Comparison of ENCODE assay signal across 8 cellular contexts in the genomic region with DNA sequence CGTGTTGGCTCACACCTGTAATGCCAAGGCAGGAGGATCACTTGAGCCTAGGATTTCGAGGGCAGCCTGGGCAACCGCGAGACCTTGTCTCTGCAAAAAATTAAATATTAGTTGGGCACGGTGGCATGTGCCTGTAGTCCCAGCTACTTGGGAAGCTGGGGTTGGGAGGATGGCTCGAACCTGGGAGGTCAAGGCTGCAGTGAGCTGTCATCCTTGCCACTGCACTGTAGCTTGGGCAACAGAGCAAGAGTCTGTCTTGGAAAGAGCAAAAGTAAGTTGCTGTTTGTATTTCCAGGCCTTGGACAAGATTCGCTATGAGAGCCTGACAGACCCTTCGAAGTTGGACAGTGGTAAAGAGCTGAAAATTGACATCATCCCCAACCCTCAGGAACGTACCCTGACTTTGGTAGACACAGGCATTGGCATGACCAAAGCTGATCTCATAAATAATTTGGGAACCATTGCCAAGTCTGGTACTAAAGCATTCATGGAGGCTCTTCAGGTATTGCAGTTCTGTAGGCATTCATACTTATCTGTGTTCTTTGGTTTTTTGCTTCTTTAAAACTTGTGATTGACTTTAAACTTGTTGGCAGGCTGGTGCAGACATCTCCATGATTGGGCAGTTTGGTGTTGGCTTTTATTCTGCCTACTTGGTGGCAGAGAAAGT. TPM values are rescaled to one million over a fixed set of nuclear protein-coding genes. Genes with fewer than 3 reads are reported as not detected.
DNase-seq lines count a peak whose midpoint lies in the region; ATAC-seq, FAIRE-seq and TF ChIP-seq lines count a peak whose summit lies in the region.

No MANE protein-coding gene starts in this region.

- intact Hi-C loops in natural killer cell (cut with micrococcal nuclease), result loop anchor here (5.0 kb wide), 1 partner anchor 1077 kb away; a partner anchor contains a TSS

- no peak overlapping the region for H2AFZ ChIP-seq in Karpas-422 (ENCODE audit: low read length)

- H4K20me1 ChIP-seq in BLaER1 (peaks cover 73% of the 10 kb centered on the region), Karpas-422 (ENCODE audit: insufficient read depth, low read depth, low read length) (peaks cover 54% of the 10 kb centered on the region)

- no peaks in the 10 kb centered on the region for H3K9me2 ChIP-seq in Karpas-422 (replicated peaks; ENCODE audit: insufficient read depth, low read length)

- H3K4me3 ChIP-seq in BLaER1 (peak overlapping the region; percentile 95), Karpas-422 (ENCODE audit: low read length) (peak overlapping the region; percentile 95; the same call in 1 of the 2 replicates), choroid plexus epithelial cell (ENCODE audit: low read depth, low read length) (peak overlapping the region; percentile 76)

- H3K9me3 ChIP-seq in BLaER1 (no peaks in the 10 kb centered on the region), Karpas-422 (ENCODE audit: low read length) (no peaks in the 10 kb centered on the region)

- peak overlapping the region; percentile 99; the same call in 1 of the 2 replicates for H3K9ac ChIP-seq in BLaER1
- peak overlapping the region; percentile 97 for H3K9ac ChIP-seq in Karpas-422 (ENCODE audit: low read length)

- H3K9me3 Mint-ChIP-seq in natural killer cell, result no peaks in the 10 kb centered on the region

- H3K36me3 Mint-ChIP-seq in natural killer cell, result peaks cover 18% of the 10 kb centered on the region

- H3K27ac ChIP-seq in BLaER1 (no peak overlapping the region), Karpas-422 (ENCODE audit: low read length) (no peak overlapping the region)

- no peaks in the 10 kb centered on the region for H3K27me3 ChIP-seq in BLaER1
- no peaks in the 10 kb centered on the region for H3K27me3 ChIP-seq in Karpas-422 (ENCODE audit: low read length)

- TF ChIP-seq CTCF in choroid plexus epithelial cell (conservative IDR thresholded peaks at IDR 0.05; ENCODE audit: low read depth, low read length) (no peak), natural killer cell (IDR thresholded peaks at IDR 0.05) (no peak), D721Med (IDR thresholded peaks at IDR 0.05; ENCODE audit: insufficient read depth, missing control alignments) (no peak)

- ATAC-seq in natural killer cell (no peak), HG03196 (IDR thresholded peaks at IDR 0.05; ENCODE audit: unreplicated experiment) (no peak)

- DNase-seq in Karpas-422, result no peak
- DNase-seq in choroid plexus epithelial cell (ENCODE audit: low read depth), result no peak
- no peak for DNase-seq in natural killer cell
- DNase-seq in D721Med (ENCODE audit: insufficient read length, low spot score), result no peak
- no peak for DNase-seq in occipital lobe (lab: John Stamatoyannopoulos, UW)
- no peak for DNase-seq in NCI-H1048 (lab: John Stamatoyannopoulos, UW)

- H3K36me3 ChIP-seq in BLaER1, result peaks cover 63% of the 10 kb centered on the region
- peaks cover 65% of the 10 kb centered on the region for H3K36me3 ChIP-seq in Karpas-422 (ENCODE audit: insufficient read depth, low read length)

- peaks cover 42% of the 10 kb centered on the region for H3K79me2 ChIP-seq in Karpas-422 (ENCODE audit: low read length)

- H3K4me1 ChIP-seq in BLaER1 (peaks cover 55% of the 10 kb centered on the region), Karpas-422 (ENCODE audit: low read length) (peaks cover 50% of the 10 kb centered on the region)

- H3K4me3 Mint-ChIP-seq in natural killer cell, result peak overlapping the region; percentile 100

- H3K27ac Mint-ChIP-seq in natural killer cell, result peak overlapping the region; percentile 99

- H3K4me2 ChIP-seq in BLaER1 (peak overlapping the region; percentile 71), Karpas-422 (ENCODE audit: low read depth, low read length, poor library complexity, severe bottlenecking) (peak overlapping the region; percentile 86)

- no peak for FAIRE-seq in D721Med (lab: Jason Lieb, UNC)

- no peaks in the 10 kb centered on the region for H3K27me3 Mint-ChIP-seq in natural killer cell (ENCODE audit: low read depth in 2 of 2)

- H3K4me1 Mint-ChIP-seq in natural killer cell, result peaks cover 44 to 60% of the 10 kb centered on the region in 2 donors

RNA-seq across cellular contexts. Expression of a gene that starts 2.3 kb away (rescaled TPM):
- total RNA-seq in Karpas-422 (2014; rRNA removed; shearing (Covaris generic); ENCODE audit: low replicate concordance), result 474 and 539 TPM in 2 replicates
- 100 to 1,000 TPM; 256 to 372 (median 308) TPM for total RNA-seq in natural killer cell
- total RNA-seq in occipital lobe, result 440 TPM

RNA-seq across cellular contexts. Expression of a gene that starts 8.1 kb away (rescaled TPM):
- total RNA-seq in Karpas-422 (2014; rRNA removed; shearing (Covaris generic); ENCODE audit: low replicate concordance), result 30.0 and 49.9 TPM in 2 replicates
- total RNA-seq in natural killer cell (10 to 100 TPM; 20.9 to 27.7 (median 26.8) TPM), occipital lobe (33.1 TPM)

RNA-seq across cellular contexts. Expression of a gene that starts 16.1 kb away (rescaled TPM):
- total RNA-seq in Karpas-422 (2014; rRNA removed; shearing (Covaris generic); ENCODE audit: low replicate concordance), result 22.2 and 26.1 TPM in 2 replicates
- total RNA-seq in natural killer cell (10 to 100 TPM; 44.9 to 61.5 (median 56.4) TPM), occipital lobe (7.8 TPM)

RNA-seq across cellular contexts. Expression of a gene that starts 21.0 kb away (rescaled TPM):
- total RNA-seq in Karpas-422 (2014; rRNA removed; shearing (Covaris generic); ENCODE audit: low replicate concordance), result 0.04 and 0.18 TPM in 2 replicates
- total RNA-seq in natural killer cell, result not detected
- 53.5 TPM for total RNA-seq in occipital lobe

RNA-seq across cellular contexts. Expression of a gene that starts 25.8 kb away (rescaled TPM):
- total RNA-seq in Karpas-422 (2014; rRNA removed; shearing (Covaris generic); ENCODE audit: low replicate concordance), result 26.9 and 29.3 TPM in 2 replicates
- total RNA-seq in natural killer cell (1 to 10 TPM; 2.2 to 5.5 (median 5.2) TPM), occipital lobe (5.5 TPM)
